Comparison of ENCODE assay signal across 1 cellular context in genomic region chr2:74147729-74148456, GRCh38.
TF ChIP-seq lines count a peak whose summit lies in the region.

BOLA3 (minus strand) TSS chr2:74147912; CDS start chr2:74147874, 38 bp downstream.

TF ChIP-seq in GM23338, 12 proteins besides CTCF, POLR2A, EP300 and RAD21 (continued from another document):
- TF ChIP-seq, protein P1, sequence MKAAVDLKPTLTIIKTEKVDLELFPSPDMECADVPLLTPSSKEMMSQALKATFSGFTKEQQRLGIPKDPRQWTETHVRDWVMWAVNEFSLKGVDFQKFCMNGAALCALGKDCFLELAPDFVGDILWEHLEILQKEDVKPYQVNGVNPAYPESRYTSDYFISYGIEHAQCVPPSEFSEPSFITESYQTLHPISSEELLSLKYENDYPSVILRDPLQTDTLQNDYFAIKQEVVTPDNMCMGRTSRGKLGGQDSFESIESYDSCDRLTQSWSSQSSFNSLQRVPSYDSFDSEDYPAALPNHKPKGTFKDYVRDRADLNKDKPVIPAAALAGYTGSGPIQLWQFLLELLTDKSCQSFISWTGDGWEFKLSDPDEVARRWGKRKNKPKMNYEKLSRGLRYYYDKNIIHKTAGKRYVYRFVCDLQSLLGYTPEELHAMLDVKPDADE (IDR thresholded peaks at IDR 0.05): peak; percentile 71; the same call in 1 of the 2 replicates
- TF ChIP-seq POLR2AphosphoS5 (IDR thresholded peaks at IDR 0.05; ENCODE audit: low read depth) (peak; percentile 84), STAT1 (IDR thresholded peaks at IDR 0.05; ENCODE audit: unreplicated experiment) (no peak), ZNF114 (CRISPR knock-in tag; IDR thresholded peaks at IDR 0.05) (no peak), EZH2phosphoT487 (IDR thresholded peaks at IDR 0.05; ENCODE audit: unreplicated experiment) (no peak)
